In genomic region chr7:100372694-100373093, GRCh38 we compare ENCODE assay signal across 13 cellular contexts. TPM values are rescaled to one million over a fixed set of nuclear protein-coding genes. Genes with fewer than 3 reads are reported as not detected.
DNase-seq lines count a peak whose midpoint lies in the region; ATAC-seq and TF ChIP-seq lines count a peak whose summit lies in the region.
"Had no signal": no experiment of that assay in that cellular context is flagged by ENCODE, and none has a peak within 500 bp of the region (broad histone marks: within the 10 kb centered on the region; RNA-seq: fewer than 3 reads in every experiment).

No MANE protein-coding gene starts in this region.

- CTCF ChIA-PET in activated naive CD4-positive, alpha-beta T cell treated with anti-CD3 and anti-CD28 coated beads for 36 hours (lab: Charles Lee), result no interaction called here

- H3K27ac ChIP-seq in lower lobe of right lung (peak overlapping the region; percentile 83), temporal lobe (ENCODE audit: low read depth, low read length) (peak overlapping the region; percentile 82)
- H3K27ac ChIP-seq: epithelial cell of prostate had no signal

- peak overlapping the region; percentile 54 for H3K9ac ChIP-seq in adipocyte (ENCODE audit: low read length)

- DNase-seq in activated naive CD4-positive, alpha-beta T cell treated with anti-CD3 and anti-CD28 coated beads for 36 hours, result no peak
- DNase-seq in adipocyte (ENCODE audit: low read depth), result no peak
- DNase-seq in lower lobe of right lung, result no peak
- DNase-seq in NCI-H345 (lab: John Stamatoyannopoulos, UW), result no peak
- DNase-seq in hepatic stellate cell (ENCODE audit: low spot score), result no peak
- no peak for DNase-seq in H7
- DNase-seq: activated CD4-positive, alpha-beta memory T cell treated with anti-CD3 and anti-CD28 coated beads, Interleukin-2, amount 10 ng/mL, durations not matched to agents 7 days and 5 days; NCI-H1417 treated with DMSO at 0.1 percent for 48 hours; nephron progenitor cell had no signal

- peaks cover 17% of the 10 kb centered on the region for H3K4me1 Mint-ChIP-seq in activated naive CD4-positive, alpha-beta T cell treated with anti-CD3 and anti-CD28 coated beads, Interleukin-2, amount 50 U/mL, for 24 hours
- peaks cover 13% of the 10 kb centered on the region for H3K4me1 Mint-ChIP-seq in activated naive CD4-positive, alpha-beta T cell treated with anti-CD3 and anti-CD28 coated beads for 36 hours (ENCODE audit: low read depth)

- intact Hi-C loops in activated naive CD4-positive, alpha-beta T cell treated with anti-CD3 and anti-CD28 coated beads for 36 hours (cut with micrococcal nuclease), result no loop called here
- intact Hi-C loops in lower lobe of right lung (cut with DNase I), result no loop called here

- no peaks in the 10 kb centered on the region for H3K27me3 Mint-ChIP-seq in activated naive CD4-positive, alpha-beta T cell treated with anti-CD3 and anti-CD28 coated beads, Interleukin-2, amount 50 U/mL, for 24 hours
- H3K27me3 Mint-ChIP-seq in activated naive CD4-positive, alpha-beta T cell treated with anti-CD3 and anti-CD28 coated beads for 36 hours (ENCODE audit: low read depth), result no peaks in the 10 kb centered on the region
- H3K27me3 Mint-ChIP-seq: activated CD4-positive, alpha-beta memory T cell treated with anti-CD3 and anti-CD28 coated beads, Interleukin-2, amount 10 ng/mL, durations not matched to agents 7 days and 5 days; T-cell had no signal

- H3K27me3 ChIP-seq in adipocyte (replicated peaks; ENCODE audit: control insufficient read depth, insufficient read depth, low read length) (no peaks in the 10 kb centered on the region), lower lobe of right lung (ENCODE audit: low read depth) (no peaks in the 10 kb centered on the region), H7 (ENCODE audit: control insufficient read depth, insufficient read depth, low read length) (no peaks in the 10 kb centered on the region)

- peak overlapping the region; percentile 23 for H3K27ac Mint-ChIP-seq in activated naive CD4-positive, alpha-beta T cell treated with anti-CD3 and anti-CD28 coated beads, Interleukin-2, amount 50 U/mL, for 24 hours
- H3K27ac Mint-ChIP-seq in activated naive CD4-positive, alpha-beta T cell treated with anti-CD3 and anti-CD28 coated beads for 36 hours, result no peak overlapping the region
- H3K27ac Mint-ChIP-seq: nephron progenitor cell had no signal

- no peak overlapping the region for H3K4me3 Mint-ChIP-seq in activated naive CD4-positive, alpha-beta T cell treated with anti-CD3 and anti-CD28 coated beads, Interleukin-2, amount 50 U/mL, for 24 hours
- H3K4me3 Mint-ChIP-seq in activated naive CD4-positive, alpha-beta T cell treated with anti-CD3 and anti-CD28 coated beads for 36 hours, result no peak overlapping the region
- H3K4me3 Mint-ChIP-seq: activated CD4-positive, alpha-beta memory T cell treated with anti-CD3 and anti-CD28 coated beads, Interleukin-2, amount 10 ng/mL, durations not matched to agents 7 days and 5 days; nephron progenitor cell; T-cell had no signal

- H3K4me1 ChIP-seq in adipocyte (ENCODE audit: control insufficient read depth, insufficient read depth, low read length), result peaks cover 30% of the 10 kb centered on the region
- peaks cover 20% of the 10 kb centered on the region for H3K4me1 ChIP-seq in lower lobe of right lung

- no peaks in the 10 kb centered on the region for H3K9me3 Mint-ChIP-seq in activated naive CD4-positive, alpha-beta T cell treated with anti-CD3 and anti-CD28 coated beads, Interleukin-2, amount 50 U/mL, for 24 hours
- no peaks in the 10 kb centered on the region for H3K9me3 Mint-ChIP-seq in activated naive CD4-positive, alpha-beta T cell treated with anti-CD3 and anti-CD28 coated beads for 36 hours
- H3K9me3 Mint-ChIP-seq: activated CD4-positive, alpha-beta memory T cell treated with anti-CD3 and anti-CD28 coated beads, Interleukin-2, amount 10 ng/mL, durations not matched to agents 7 days and 5 days; nephron progenitor cell; T-cell had no signal

- H3K4me3 ChIP-seq in adipocyte (ENCODE audit: low read length) (no peak overlapping the region), lower lobe of right lung (no peak overlapping the region), H7 (ENCODE audit: insufficient read depth, low read depth, low read length) (no peak overlapping the region)

- TF ChIP-seq CTCF in lower lobe of right lung (IDR thresholded peaks at IDR 0.05), result no peak

- peak; percentile 0 to 6 for ATAC-seq in lower lobe of right lung

- H3K36me3 Mint-ChIP-seq in activated naive CD4-positive, alpha-beta T cell treated with anti-CD3 and anti-CD28 coated beads, Interleukin-2, amount 50 U/mL, for 24 hours, result peaks cover under 1% of the 10 kb centered on the region
- H3K36me3 Mint-ChIP-seq in activated naive CD4-positive, alpha-beta T cell treated with anti-CD3 and anti-CD28 coated beads for 36 hours (ENCODE audit: low read depth), result peaks cover under 1% of the 10 kb centered on the region

- no peaks in the 10 kb centered on the region for H3K36me3 ChIP-seq in adipocyte (ENCODE audit: control insufficient read depth, insufficient read depth, low read length, severe bottlenecking)
- peaks cover 5% of the 10 kb centered on the region for H3K36me3 ChIP-seq in lower lobe of right lung
- H3K36me3 ChIP-seq in H7 (replicated peaks; ENCODE audit: control insufficient read depth, insufficient read depth, low read length), result no peaks in the 10 kb centered on the region

- H3K9me3 ChIP-seq in adipocyte (ENCODE audit: control insufficient read depth, low read length) (no peaks in the 10 kb centered on the region), lower lobe of right lung (no peaks in the 10 kb centered on the region)

RNA-seq across cellular contexts. Expression of gene PILRA, which starts 0.6 kb away (rescaled TPM):
- under 1 TPM; 0.27 to 0.29 TPM for total RNA-seq in activated naive CD4-positive, alpha-beta T cell treated with anti-CD3 and anti-CD28 coated beads for 36 hours
- total RNA-seq in lower lobe of right lung (48.7 TPM), temporal lobe (1.2 TPM)
- total RNA-seq in H7 (2014; rRNA removed; shearing (Covaris generic)), result 0.28 and 1.6 TPM in 2 replicates

RNA-seq across cellular contexts. Expression of gene PILRB, which starts 14.8 kb away (rescaled TPM):
- total RNA-seq in activated naive CD4-positive, alpha-beta T cell treated with anti-CD3 and anti-CD28 coated beads for 36 hours, result 10 to 100 TPM; 30.5 to 31.4 TPM
- total RNA-seq in lower lobe of right lung (35.9 TPM), temporal lobe (8.1 TPM)
- total RNA-seq in H7 (2014; rRNA removed; shearing (Covaris generic)), result 18.6 and 25.6 TPM in 2 replicates

RNA-seq across cellular contexts. Expression of gene ZCWPW1, which starts 55.8 kb away (rescaled TPM):
- 1 to 10 TPM; 3.5 to 5.2 TPM for total RNA-seq in activated naive CD4-positive, alpha-beta T cell treated with anti-CD3 and anti-CD28 coated beads for 36 hours
- total RNA-seq in lower lobe of right lung, result 4.9 TPM
- 1.5 TPM for total RNA-seq in temporal lobe
- total RNA-seq in H7 (2014; rRNA removed; shearing (Covaris generic)), result 0.87 and 1.6 TPM in 2 replicates

RNA-seq across cellular contexts. Expression of gene MEPCE, which starts 56.9 kb away (rescaled TPM):
- 10 to 100 TPM; 39.3 to 39.7 TPM for total RNA-seq in activated naive CD4-positive, alpha-beta T cell treated with anti-CD3 and anti-CD28 coated beads for 36 hours
- total RNA-seq in lower lobe of right lung, result 36.3 TPM
- 16.7 TPM for total RNA-seq in temporal lobe
- total RNA-seq in H7 (2014; rRNA removed; shearing (Covaris generic)), result 47.1 and 50.5 TPM in 2 replicates

Comparison
In these comparisons a context has a peak if more than half of its experiments do, and no peak if none do; other contexts are left out.
1. RNA of gene PILRA, which starts 0.6 kb away (total RNA-seq): 48.7 TPM in lower lobe of right lung (single experiment); 1.2 TPM in temporal lobe (single experiment), 0.27 to 0.29 TPM in activated naive CD4-positive, alpha-beta T cell treated with anti-CD3 and anti-CD28 coated beads for 36 hours and 0.28 to 1.6 TPM in H7; every median in the first group is over 10 times any median in the second.